Comparison of ENCODE assay signal across 2 cellular contexts in the genomic region with DNA sequence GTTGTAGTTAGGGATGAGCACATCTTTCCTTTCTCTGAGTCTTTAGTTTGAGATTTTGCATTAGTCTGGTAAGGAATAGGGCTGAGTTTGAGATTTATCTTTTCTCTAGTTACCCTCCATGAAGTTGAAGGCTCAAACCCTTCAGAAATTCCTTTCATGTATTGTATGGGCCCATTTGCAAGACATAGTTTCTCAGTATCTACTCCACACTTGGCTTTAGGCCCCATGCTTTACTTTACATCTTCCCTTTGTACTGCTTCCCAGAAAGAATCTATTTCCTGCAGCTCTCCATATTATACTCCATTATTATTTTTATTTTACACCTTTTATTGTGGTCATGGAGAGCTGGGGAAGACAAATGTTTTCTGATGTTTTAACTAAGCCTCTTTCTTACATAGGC.
TF ChIP-seq lines count a peak whose summit lies in the region.

No MANE protein-coding gene starts in this region.

TF ChIP-seq in GM23338, 12 proteins besides CTCF, POLR2A, EP300 and RAD21:
- TF ChIP-seq ZNF331 (CRISPR knock-in tag; IDR thresholded peaks at IDR 0.05; ENCODE audit: low read depth) (no peak), EZH2 (IDR thresholded peaks at IDR 0.05; ENCODE audit: low read depth, unreplicated experiment) (no peak), JUNB (IDR thresholded peaks at IDR 0.05; ENCODE audit: unreplicated experiment) (no peak), ZNF114 (CRISPR knock-in tag; IDR thresholded peaks at IDR 0.05) (no peak), POLR2AphosphoS5 (IDR thresholded peaks at IDR 0.05; ENCODE audit: low read depth) (no peak), NANOG (IDR thresholded peaks at IDR 0.05; ENCODE audit: borderline replicate concordance) (no peak), STAT1 (IDR thresholded peaks at IDR 0.05; ENCODE audit: unreplicated experiment) (no peak)
- TF ChIP-seq, protein P1, sequence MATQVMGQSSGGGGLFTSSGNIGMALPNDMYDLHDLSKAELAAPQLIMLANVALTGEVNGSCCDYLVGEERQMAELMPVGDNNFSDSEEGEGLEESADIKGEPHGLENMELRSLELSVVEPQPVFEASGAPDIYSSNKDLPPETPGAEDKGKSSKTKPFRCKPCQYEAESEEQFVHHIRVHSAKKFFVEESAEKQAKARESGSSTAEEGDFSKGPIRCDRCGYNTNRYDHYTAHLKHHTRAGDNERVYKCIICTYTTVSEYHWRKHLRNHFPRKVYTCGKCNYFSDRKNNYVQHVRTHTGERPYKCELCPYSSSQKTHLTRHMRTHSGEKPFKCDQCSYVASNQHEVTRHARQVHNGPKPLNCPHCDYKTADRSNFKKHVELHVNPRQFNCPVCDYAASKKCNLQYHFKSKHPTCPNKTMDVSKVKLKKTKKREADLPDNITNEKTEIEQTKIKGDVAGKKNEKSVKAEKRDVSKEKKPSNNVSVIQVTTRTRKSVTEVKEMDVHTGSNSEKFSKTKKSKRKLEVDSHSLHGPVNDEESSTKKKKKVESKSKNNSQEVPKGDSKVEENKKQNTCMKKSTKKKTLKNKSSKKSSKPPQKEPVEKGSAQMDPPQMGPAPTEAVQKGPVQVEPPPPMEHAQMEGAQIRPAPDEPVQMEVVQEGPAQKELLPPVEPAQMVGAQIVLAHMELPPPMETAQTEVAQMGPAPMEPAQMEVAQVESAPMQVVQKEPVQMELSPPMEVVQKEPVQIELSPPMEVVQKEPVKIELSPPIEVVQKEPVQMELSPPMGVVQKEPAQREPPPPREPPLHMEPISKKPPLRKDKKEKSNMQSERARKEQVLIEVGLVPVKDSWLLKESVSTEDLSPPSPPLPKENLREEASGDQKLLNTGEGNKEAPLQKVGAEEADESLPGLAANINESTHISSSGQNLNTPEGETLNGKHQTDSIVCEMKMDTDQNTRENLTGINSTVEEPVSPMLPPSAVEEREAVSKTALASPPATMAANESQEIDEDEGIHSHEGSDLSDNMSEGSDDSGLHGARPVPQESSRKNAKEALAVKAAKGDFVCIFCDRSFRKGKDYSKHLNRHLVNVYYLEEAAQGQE (IDR thresholded peaks at IDR 0.05; ENCODE audit: unreplicated experiment), result no peak
TF ChIP-seq in GM23338: peak in this region for 0.

TF ChIP-seq in H1, 55 proteins besides CTCF, POLR2A, EP300 and RAD21 (continued from another document):
- TF ChIP-seq RNF2 (IDR thresholded peaks at IDR 0.05; ENCODE audit: borderline replicate concordance, low read depth, low read length, missing control alignments, poor library complexity, severe bottlenecking) (no peak), BACH1 (IDR thresholded peaks at IDR 0.05; ENCODE audit: low read length) (no peak), CHD7 (IDR thresholded peaks at IDR 0.05; ENCODE audit: insufficient replicate concordance, low read length) (no peak), CHD1 (IDR thresholded peaks at IDR 0.05; ENCODE audit: low read depth, low read length) (no peak), SIN3A (conservative IDR thresholded peaks at IDR 0.05 in 1 of 2, IDR thresholded peaks at IDR 0.05 in 1 of 2; ENCODE audit: low read depth in 1 of 2, low read length in 2 of 2) (no peak), HDAC2 (IDR thresholded peaks at IDR 0.05; ENCODE audit: borderline replicate concordance in 1 of 2, low read depth in 2 of 2, low read length in 2 of 2) (no peak), GTF2F1 (IDR thresholded peaks at IDR 0.05; ENCODE audit: borderline replicate concordance, low read depth, low read length) (no peak), SP2 (IDR thresholded peaks at IDR 0.05; ENCODE audit: low read length) (no peak), BRCA1 (IDR thresholded peaks at IDR 0.05; ENCODE audit: low read depth, low read length) (no peak), PHF8 (conservative IDR thresholded peaks at IDR 0.05; ENCODE audit: low read depth, low read length) (no peak), CHD2 (IDR thresholded peaks at IDR 0.05; ENCODE audit: low read length) (no peak), CTBP2 (IDR thresholded peaks at IDR 0.05; ENCODE audit: borderline replicate concordance, insufficient read depth, insufficient read length, low read length) (no peak), TAF7 (optimal IDR thresholded peaks at IDR 0.05; ENCODE audit: borderline replicate concordance, low read depth, low read length) (no peak), TEAD4 (IDR thresholded peaks at IDR 0.05; ENCODE audit: low read depth, low read length) (no peak), TAF1 (IDR thresholded peaks at IDR 0.05; ENCODE audit: low read depth, low read length) (no peak), JUND (IDR thresholded peaks at IDR 0.05; ENCODE audit: low read length) (no peak), NRF1 (IDR thresholded peaks at IDR 0.05; ENCODE audit: low read depth, low read length) (no peak), CREB1 (IDR thresholded peaks at IDR 0.05) (no peak)
